ENCODE assay signal across 15 cellular contexts in genomic region chr1:117809764-117810163, GRCh38.
"Had no signal": no experiment of that assay in that cellular context is flagged by ENCODE, and none has a peak within 500 bp of the region (broad histone marks: within the 10 kb centered on the region; RNA-seq: fewer than 3 reads in every experiment).

No MANE protein-coding gene starts in this region.

- H3K4me3 ChIP-seq: lung, ovary had no signal

- H3K27ac ChIP-seq: ovary had no signal

- DNase-seq: activated CD4-positive, alpha-beta memory T cell treated with anti-CD3 and anti-CD28 coated beads, Interleukin-2, amount 10 ng/mL, durations not matched to agents 7 days and 5 days; activated CD4-positive, alpha-beta T cell treated with anti-CD3 and anti-CD28 coated beads for 4 hours; activated effector memory CD4-positive, alpha-beta T cell treated with Interleukin-2 at 50 U/mL for 16 hours; activated T-cell treated with anti-CD3 and anti-CD28 coated beads, Interleukin-2, amount 50 U/mL, for 4 hours; amygdala; effector CD8-positive, alpha-beta T cell; midbrain; ovary; stimulated activated CD4-positive, alpha-beta T cell treated with anti-CD3 and anti-CD28 coated beads, Interleukin-4, amount 100 ng/mL, for 1 hour; stimulated activated naive CD4-positive, alpha-beta T cell; SW 1271; trophoblast cell had no signal

- ATAC-seq: activated naive CD4-positive, alpha-beta T cell treated with anti-CD3 and anti-CD28 coated beads, Interleukin-2, amount 50 U/mL, for 72 hours; activated T-cell treated with anti-CD3 and anti-CD28 coated beads, Interleukin-2, amount 50 U/mL, for 4 hours; WTC11 had no signal

- H3K9me3 ChIP-seq: ovary had no signal

- H3K36me3 ChIP-seq: ovary had no signal

- H3K27me3 ChIP-seq: ovary had no signal
